ENCODE assay signal across 1 cellular context in genomic region chr6:43060034-43060754, GRCh38.
TF ChIP-seq lines count a peak whose summit lies in the region.

No MANE protein-coding gene starts in this region.

TF ChIP-seq in GM12878, 131 proteins besides CTCF, POLR2A, EP300 and RAD21:
- TF ChIP-seq KAT2A (conservative IDR thresholded peaks at IDR 0.05; ENCODE audit: control insufficient read depth, low read depth, low read length) (no peak), E2F4 (IDR thresholded peaks at IDR 0.05; ENCODE audit: low read depth, low read length) (no peak), PBX3 (IDR thresholded peaks at IDR 0.05; ENCODE audit: insufficient replicate concordance, low read depth, low read length) (no peak), SIX5 (IDR thresholded peaks at IDR 0.05; ENCODE audit: low read depth, low read length, severe bottlenecking) (no peak), CEBPB (IDR thresholded peaks at IDR 0.05; ENCODE audit: borderline replicate concordance in 1 of 2, low read depth in 2 of 2, low read length in 2 of 2) (no peak), BCL11A (IDR thresholded peaks at IDR 0.05; ENCODE audit: low read depth, low read length) (no peak), BCL3 (IDR thresholded peaks at IDR 0.05; ENCODE audit: borderline replicate concordance, insufficient read depth, low read depth, low read length, poor library complexity, severe bottlenecking) (no peak), POLR2AphosphoS2 (IDR thresholded peaks at IDR 0.05; ENCODE audit: low read depth, low read length) (no peak), KLF5 (IDR thresholded peaks at IDR 0.05; ENCODE audit: partially characterized antibody) (no peak), SKIL (IDR thresholded peaks at IDR 0.05; ENCODE audit: low read depth, poor library complexity, severe bottlenecking) (no peak), DPF2 (IDR thresholded peaks at IDR 0.05) (0 out of 2 replicates have a peak, but pooled peaks have one; percentile 4), YY1 (IDR thresholded peaks at IDR 0.05; ENCODE audit: low read depth, low read length) (no peak), LARP7 (IDR thresholded peaks at IDR 0.05) (0 out of 2 replicates have a peak, but pooled peaks have one; percentile 18)
